ENCODE assay signal across 8 cellular contexts in the genomic region with DNA sequence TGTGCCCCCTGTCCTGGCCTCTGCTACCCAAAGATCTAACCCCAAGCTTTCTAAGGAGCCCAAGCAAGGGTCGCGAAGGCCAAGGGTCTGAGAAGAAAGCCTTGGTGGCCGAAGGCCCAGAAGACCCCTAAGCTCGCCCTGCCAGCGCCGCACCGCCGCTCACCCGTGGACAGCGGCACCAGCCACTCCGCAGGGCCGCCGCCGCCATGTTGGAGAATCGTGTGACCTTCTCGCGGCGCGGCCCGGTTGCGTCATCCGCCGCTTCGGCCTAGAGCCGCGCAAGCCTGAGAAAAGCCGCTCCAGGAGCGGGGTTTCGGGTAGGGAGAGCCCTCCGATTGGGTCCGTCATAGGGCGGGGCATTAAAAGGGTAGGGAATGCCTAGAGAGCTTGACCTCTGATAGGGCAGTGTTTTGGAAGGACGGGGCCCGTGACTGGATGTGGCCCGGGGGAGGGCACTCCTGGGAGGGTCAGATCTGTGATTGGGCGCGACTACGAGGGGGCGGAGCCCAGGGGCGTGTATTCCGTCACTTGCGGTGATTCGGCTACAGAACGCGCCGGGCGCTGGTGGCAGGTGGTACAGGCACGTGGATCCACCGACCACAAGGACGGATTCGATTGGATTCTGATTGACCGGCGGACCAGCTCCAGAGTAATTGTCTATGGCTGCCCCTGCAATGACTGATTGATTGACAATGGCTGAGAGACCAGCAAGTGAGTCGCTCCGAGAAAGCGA. TPM values are rescaled to one million over a fixed set of nuclear protein-coding genes. Genes with fewer than 3 reads are reported as not detected.
A peak's percentile ranks its signal among the peaks of the same experiment; 100 is the strongest.
DNase-seq lines count a peak whose midpoint lies in the region; ATAC-seq, FAIRE-seq and TF ChIP-seq lines count a peak whose summit lies in the region.

A gene with protein sequence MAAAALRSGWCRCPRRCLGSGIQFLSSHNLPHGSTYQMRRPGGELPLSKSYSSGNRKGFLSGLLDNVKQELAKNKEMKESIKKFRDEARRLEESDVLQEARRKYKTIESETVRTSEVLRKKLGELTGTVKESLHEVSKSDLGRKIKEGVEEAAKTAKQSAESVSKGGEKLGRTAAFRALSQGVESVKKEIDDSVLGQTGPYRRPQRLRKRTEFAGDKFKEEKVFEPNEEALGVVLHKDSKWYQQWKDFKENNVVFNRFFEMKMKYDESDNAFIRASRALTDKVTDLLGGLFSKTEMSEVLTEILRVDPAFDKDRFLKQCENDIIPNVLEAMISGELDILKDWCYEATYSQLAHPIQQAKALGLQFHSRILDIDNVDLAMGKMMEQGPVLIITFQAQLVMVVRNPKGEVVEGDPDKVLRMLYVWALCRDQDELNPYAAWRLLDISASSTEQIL (minus strand): TSS at position 223 of the 733 bp plus-strand sequence. CDS start 15 bp downstream, at position 208.

- H3K9me3 ChIP-seq in right atrium auricular region (no peaks in the 10 kb centered on the region), psoas muscle (no peaks in the 10 kb centered on the region)

- H3K27me3 ChIP-seq in right atrium auricular region (no peaks in the 10 kb centered on the region), psoas muscle (ENCODE audit: insufficient read depth in 3 of 3, low read length in 2 of 3) (no peaks in the 10 kb centered on the region)

- peak within 1 kb of the TSS; percentile 90 to 95 for H3K27ac ChIP-seq in right atrium auricular region
- peak within 1 kb of the TSS; percentile 99 for H3K27ac ChIP-seq in psoas muscle

- peak; percentile 85 for ATAC-seq in GM18499 (IDR thresholded peaks at IDR 0.05; ENCODE audit: insufficient read depth, unreplicated experiment)
- peak; percentile 90 for ATAC-seq in HG02943 (IDR thresholded peaks at IDR 0.05; ENCODE audit: low read depth, unreplicated experiment)
- peak; percentile 97 to 98 (median 98) for ATAC-seq in psoas muscle

- intact Hi-C loops in T-helper 2 cell treated with Interferon-gamma antibody and Interleukin-4, amounts not matched to agents 100 ng/mL and 5 ng/mL, for 36 hours (cut with micrococcal nuclease): loop anchor here (1.0 to 2.0 kb wide), 7 partner anchors 23 to 447 kb away; partner anchors contain the start of genes MAP2K7, NDUFA7, RAB11B and RPS28
- intact Hi-C loops in psoas muscle (cut with DNase I): loop anchor here (1.0 to 2.0 kb wide), 2 partner anchors 60 to 309 kb away; no protein-coding TSS in a partner anchor

- WGBS in psoas muscle, 3 donors: 0% methylated on average over 48 to 56 of the region's 56 CpGs

- H3K36me3 ChIP-seq in right atrium auricular region: peaks cover 17% of the 10 kb centered on the region
- peaks cover 0 to 43% of the 10 kb centered on the region in 2 donors for H3K36me3 ChIP-seq in psoas muscle (ENCODE audit: insufficient read depth in 1 of 2, low read depth in 1 of 2)

- no peak for TF ChIP-seq CTCF in right atrium auricular region (IDR thresholded peaks at IDR 0.05)
- TF ChIP-seq CTCF in psoas muscle (IDR thresholded peaks at IDR 0.05): no peak

- DNase-seq in NCI-H187 treated with DMSO at 0.1 percent for 48 hours (lab: John Stamatoyannopoulos, UW) (peak; percentile 78), anterior cingulate cortex (lab: John Stamatoyannopoulos, UW) (peak; percentile 86 to 100 (median 99)), right atrium auricular region (ENCODE audit: low spot score) (peak; percentile 100), psoas muscle (peak; percentile 99 to 100), urothelium cell line (ENCODE audit: low spot score) (peak; percentile 94)

- H3K4me1 ChIP-seq in right atrium auricular region (peaks cover 0 to 29% of the 10 kb centered on the region in 2 donors), psoas muscle (peaks cover 17% of the 10 kb centered on the region)

- H3K4me3 ChIP-seq in right atrium auricular region (peak within 1 kb of the TSS; percentile 66 to 81), psoas muscle (peak within 1 kb of the TSS; percentile 99)

- peak; percentile 35 for FAIRE-seq in urothelium cell line (lab: Jason Lieb, UNC)

RNA-seq across cellular contexts. Expression of the gene that starts here (rescaled TPM):
- 60.6 and 65.9 TPM in 2 replicates for total RNA-seq in T-helper 2 cell treated with Interferon-gamma antibody and Interleukin-4, amounts not matched to agents 100 ng/mL and 5 ng/mL, for 36 hours
- total RNA-seq in right atrium auricular region: 10 to 100 TPM; 49.1 to 64.1 TPM
- 10 to 100 TPM; 67.0 to 95.8 (median 80.0) TPM for total RNA-seq in psoas muscle
- 100 to 1,000 TPM in 2 of 3 donors, 10 to 100 TPM in 1; 95.1 to 173 (median 119) TPM for polyA plus RNA-seq in psoas muscle

Comparison
In these comparisons a context has a peak if more than half of its experiments do, and no peak if none do; other contexts are left out.
1. Peak in every context shown above with its lines: DNase-seq, ATAC-seq, H3K4me3 ChIP-seq and H3K27ac ChIP-seq.